In the genomic region with DNA sequence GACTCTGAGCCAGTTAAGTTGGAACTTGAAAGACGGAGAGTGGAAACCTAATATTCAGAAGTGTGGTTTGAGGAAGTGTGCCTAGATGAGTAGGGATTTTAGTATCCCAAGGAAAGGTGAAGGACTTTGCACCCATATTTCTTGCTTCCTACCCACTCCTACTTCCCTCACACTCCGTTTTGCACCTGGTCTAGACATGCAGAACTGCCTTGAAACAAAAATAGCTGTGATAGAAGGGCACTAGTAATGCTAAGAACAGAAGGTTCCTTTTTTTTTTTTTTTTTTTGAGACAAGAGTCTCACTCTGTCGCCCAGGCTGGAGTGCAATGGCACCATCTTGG, we compare ENCODE assay signal across 8 cellular contexts. TPM values are rescaled to one million over a fixed set of nuclear protein-coding genes. Genes with fewer than 3 reads are reported as not detected.
DNase-seq lines count a peak whose midpoint lies in the region; ATAC-seq, FAIRE-seq and TF ChIP-seq lines count a peak whose summit lies in the region.

No MANE protein-coding gene starts in this region.

- H3K36me3 ChIP-seq in GM12878 (ENCODE audit: control insufficient read depth in 2 of 2, insufficient read depth in 2 of 2, low read length in 1 of 2) (no peaks in the 10 kb centered on the region; a peak in 2 of 4 replicates), mucosa of rectum (ENCODE audit: control insufficient read depth in 2 of 2, insufficient read depth in 2 of 2, low read length in 2 of 2) (peaks cover 2 to 3% of the 10 kb centered on the region in 2 donors), thyroid gland (peaks cover 0 to under 1% of the 10 kb centered on the region in 2 donors)

- H2AFZ ChIP-seq in GM12878 (ENCODE audit: control insufficient read depth, low read depth, low read length): peak overlapping the region; percentile 62

- no peak for TF ChIP-seq CTCF in A549 (IDR thresholded peaks at IDR 0.05)
- no peak for TF ChIP-seq CTCF in HL-60 (IDR thresholded peaks at IDR 0.05; ENCODE audit: insufficient read depth, low read length)
- TF ChIP-seq CTCF in GM12878 (IDR thresholded peaks at IDR 0.05 in 2 of 3, conservative IDR thresholded peaks at IDR 0.05 in 1 of 3; ENCODE audit: control insufficient read depth in 2 of 3, extremely low read depth in 1 of 3, insufficient read depth in 1 of 3, low read depth in 3 of 3, low read length in 3 of 3): no peak
- TF ChIP-seq CTCF in thyroid gland (IDR thresholded peaks at IDR 0.05): no peak

- H3K4me2 ChIP-seq in A549 (peak overlapping the region; percentile 79), GM12878 (ENCODE audit: control insufficient read depth, insufficient read depth) (peak overlapping the region; percentile 39)

- no peak for ATAC-seq in A549
- no peak for ATAC-seq in GM12878
- ATAC-seq in GM18909 (IDR thresholded peaks at IDR 0.05; ENCODE audit: poor library complexity, unreplicated experiment): no peak

- TF ChIP-seq EP300 in A549 (IDR thresholded peaks at IDR 0.05): no peak
- no peak for TF ChIP-seq EP300 in GM12878 (IDR thresholded peaks at IDR 0.05; ENCODE audit: borderline replicate concordance in 1 of 2, control insufficient read depth in 1 of 2, low read depth in 2 of 2, low read length in 2 of 2)

- DNase-seq in A549 (ENCODE audit: low read depth in 1 of 2, low spot score in 1 of 2) (no peak), HL-60 (ENCODE audit: low read depth in 1 of 2, low spot score in 1 of 2) (no peak), GM12878 (ENCODE audit: low read depth, low spot score) (no peak), GM19240 (ENCODE audit: insufficient read length, low spot score) (no peak), medulla oblongata (ENCODE audit: extremely low spot score) (no peak), thyroid gland (no peak)

- in situ Hi-C loops in GM12878 (cut with MboI): no loop called here

- no TSS peak for BruUV-seq in GM12878 (replicated peaks; lab: Mats Ljungman, UMichigan)

- peaks cover 39% of the 10 kb centered on the region for H3K79me2 ChIP-seq in GM12878 (ENCODE audit: control insufficient read depth, insufficient read depth, low read length)

- RAD21 ChIA-PET in GM12878 (lab: Charles Lee; ENCODE audit: unreplicated experiment): interaction anchor here (0.6 to 4.6 kb wide), 12 partner anchors 10 to 790 kb away, joined by 3 to 35 read pairs (median 6); partner anchors contain the start of genes DDX23, FKBP11, WNT1 and WNT10B

- CTCF ChIA-PET in A549 (lab: Yijun Ruan, JAX) (interaction anchor here (1.4 to 77.5 kb wide), 3 partner anchors 4 to 55 kb away, joined by 4 to 2584 read pairs (median 2584); partner anchors contain the start of genes ARF3, DDN, FKBP11 and PRKAG1), GM12878 (lab: Yijun Ruan, JAX) (interaction anchor here (0.9 to 3.6 kb wide), 12 partner anchors 9 to 143 kb away, joined by 3 to 39 read pairs (median 6); partner anchors contain the start of genes FKBP11 and WNT1)

- H3K9ac ChIP-seq in GM12878 (ENCODE audit: control insufficient read depth, insufficient read depth, low read length): peak overlapping the region; percentile 15; the same call in 1 of the 2 replicates
- peak overlapping the region in 1 of 2 donors; percentile 61 for H3K9ac ChIP-seq in mucosa of rectum (ENCODE audit: low read depth in 1 of 2, low read length in 2 of 2)

- no peaks in the 10 kb centered on the region for H3K9me3 ChIP-seq in A549
- H3K9me3 ChIP-seq in GM12878 (replicated peaks; ENCODE audit: control insufficient read depth, insufficient read depth, low read length): no peaks in the 10 kb centered on the region
- H3K9me3 ChIP-seq in mucosa of rectum (ENCODE audit: control insufficient read depth in 2 of 2, low read length in 2 of 2): no peaks in the 10 kb centered on the region
- no peaks in the 10 kb centered on the region for H3K9me3 ChIP-seq in thyroid gland

- WGBS in A549 (ENCODE audit: missing lambda C conversion rate): 38% methylated on average over 3 of the region's 3 CpGs
- 3% methylated on average over 3 of the region's 3 CpGs for WGBS in GM12878 (ENCODE audit: insufficient coverage, insufficient replicate concordance, low lambda C conversion rate, missing lambda C conversion rate)
- WGBS in thyroid gland, 2 donors: 14 to 28% methylated on average over 3 of the region's 3 CpGs

- H4K20me1 ChIP-seq in GM12878 (ENCODE audit: control insufficient read depth, insufficient read depth): no peaks in the 10 kb centered on the region

- peaks cover 10% of the 10 kb centered on the region for H3K4me1 ChIP-seq in A549
- peaks cover 14% of the 10 kb centered on the region for H3K4me1 ChIP-seq in GM12878 (ENCODE audit: control insufficient read depth, insufficient read depth, low read length)
- peaks cover 4 to 15% of the 10 kb centered on the region in 2 donors for H3K4me1 ChIP-seq in mucosa of rectum (ENCODE audit: control insufficient read depth in 2 of 2, insufficient read depth in 2 of 2, low read length in 2 of 2)
- peaks cover 17 to 26% of the 10 kb centered on the region in 2 donors for H3K4me1 ChIP-seq in thyroid gland

- TF ChIP-seq POLR2A in A549 (IDR thresholded peaks at IDR 0.05; ENCODE audit: low read length) (no peak), GM12878 (IDR thresholded peaks at IDR 0.05; ENCODE audit: low read depth, low read length) (no peak), thyroid gland (IDR thresholded peaks at IDR 0.05) (no peak)

- H3K27ac ChIP-seq in A549: peak overlapping the region; percentile 95
- peak overlapping the region; percentile 86 for H3K27ac ChIP-seq in HL-60 (replicated peaks)
- no peak overlapping the region for H3K27ac ChIP-seq in GM12878 (ENCODE audit: control insufficient read depth, insufficient read depth)
- H3K27ac ChIP-seq in mucosa of rectum (ENCODE audit: low read depth in 2 of 2, low read length in 2 of 2): peak overlapping the region; percentile 83 to 89
- no peak overlapping the region for H3K27ac ChIP-seq in thyroid gland

- no peaks in the 10 kb centered on the region for H3K27me3 ChIP-seq in HL-60 (ENCODE audit: insufficient read depth, poor library complexity, severe bottlenecking)
- no peaks in the 10 kb centered on the region; a peak in 1 of 4 replicates for H3K27me3 ChIP-seq in GM12878 (replicated peaks in 1 of 2; ENCODE audit: control insufficient read depth in 2 of 2, insufficient read depth in 2 of 2, low read length in 1 of 2)
- H3K27me3 ChIP-seq in mucosa of rectum (ENCODE audit: control insufficient read depth in 2 of 2, insufficient read depth in 2 of 2, low read length in 2 of 2): no peaks in the 10 kb centered on the region
- no peaks in the 10 kb centered on the region for H3K27me3 ChIP-seq in thyroid gland

- SMC1A ChIA-PET in GM12878 (lab: Charles Lee; ENCODE audit: uncharacterized antibody, unreplicated experiment): interaction anchor here (0.6 to 3.7 kb wide), 13 partner anchors 8 to 1968 kb away, joined by 3 to 18 read pairs (median 4); partner anchors contain the start of gene RND1

- POLR2A ChIA-PET in A549 (lab: Yijun Ruan, JAX) (interaction anchor here (0.6 to 1.6 kb wide), 8 partner anchors 10 to 408 kb away, joined by 3 to 10 read pairs (median 4); partner anchors contain the start of genes DDX23, FKBP11 and RND1), GM12878 (lab: Charles Lee) (interaction anchor here (0.6 to 8.1 kb wide), 7 partner anchors 10 to 295 kb away, joined by 3 to 86 read pairs (median 5); partner anchors contain the start of genes WNT1 and WNT10B)

- intact Hi-C loops in GM12878 (cut with micrococcal nuclease; ENCODE audit: unreplicated experiment) (no loop called here), thyroid gland (cut with DNase I) (no loop called here)

- TF ChIP-seq RAD21 in A549 (conservative IDR thresholded peaks at IDR 0.05 in 1 of 2, IDR thresholded peaks at IDR 0.05 in 1 of 2) (no peak), GM12878 (IDR thresholded peaks at IDR 0.05; ENCODE audit: insufficient read depth, low read depth, low read length) (no peak)

- FAIRE-seq in A549 (lab: Jason Lieb, UNC) (no peak), GM12878 (lab: Jason Lieb, UNC) (no peak)

- H3K4me3 ChIP-seq in A549 (peak overlapping the region; percentile 79), HL-60 (replicated peaks; ENCODE audit: insufficient read depth, low read length) (peak overlapping the region; percentile 95), GM12878 (peak overlapping the region; percentile 95), mucosa of rectum (ENCODE audit: low read length in 2 of 2) (peak overlapping the region; percentile 92 to 98), thyroid gland (replicated peaks in 1 of 3) (no peak overlapping the region)

RNA-seq across cellular contexts. Expression of gene ARF3, which starts 0.7 kb away (rescaled TPM):
- polyA plus RNA-seq in A549 (2011; rRNA removed): 281 and 287 TPM in 2 replicates
- 232 and 234 TPM in 2 replicates for polyA plus RNA-seq in A549 (2012; cell fraction: cytosol; rRNA removed)
- 162 and 182 TPM in 2 replicates for polyA plus RNA-seq in A549 (2012; cell fraction: nucleus; rRNA removed)
- 133 to 138 TPM (median 138 TPM) in 3 replicates for polyA plus RNA-seq in A549 (2017; fragmentation: RNase III; extraction: RNeasy Plus Mini Kit Qiagen cat#74134 plus additional on column Dnase treatment)
- 136 and 144 TPM in 2 replicates for polyA minus RNA-seq in A549 (2011; rRNA and poly(A)+ RNA removed)
- 43.5 and 44.5 TPM in 2 replicates for total RNA-seq in GM12878 (2013; cell fraction: nucleolus; rRNA removed)
- total RNA-seq in GM12878 (2014; rRNA removed): 59.2 and 60.3 TPM in 2 replicates
- total RNA-seq in GM12878 (2014; rRNA removed; fragmentation: Illumina TruSeq; extraction: Trizol): 50.3 and 50.4 TPM in 2 replicates
- total RNA-seq in GM12878 (2021): 163 and 169 TPM in 2 replicates
- polyA plus RNA-seq in GM12878 (2011; ENCODE audit: low read depth): 52.8 TPM
- polyA plus RNA-seq in GM12878 (2011; rRNA removed): 222 and 263 TPM in 2 replicates
- 280 and 304 TPM in 2 replicates for polyA plus RNA-seq in GM12878 (2011; cell fraction: cytosol; rRNA removed)
- 114 and 134 TPM in 2 replicates for polyA plus RNA-seq in GM12878 (2011; cell fraction: nucleus; rRNA removed)
- polyA plus RNA-seq in GM12878 (2012): 81.3 and 83.4 TPM in 2 replicates
- polyA plus RNA-seq in GM12878 (2014; fragmentation: Illumina TruSeq; extraction: Trizol): 93.4 and 95.4 TPM in 2 replicates
- polyA plus RNA-seq in GM12878 (2014; fragmentation: Nextera tagmentation; extraction: Ambion mirVana): 10 to 100 TPM in 1 of 2 experiments, 1 to 10 TPM in 1; 8.7 to 13.2 TPM
- polyA plus RNA-seq in GM12878 (2014; rRNA removed): 85.6 and 94.5 TPM in 2 replicates
- polyA plus RNA-seq in GM12878 (2016; fragmentation: Nextera tagmentation; extraction: Ambion mirVana): 10 to 100 TPM; 67.2 to 81.5 TPM
- 138 and 178 TPM in 2 replicates for polyA minus RNA-seq in GM12878 (2011; rRNA and poly(A)+ RNA removed)
- polyA minus RNA-seq in GM12878 (2011; cell fraction: cytosol; rRNA and poly(A)+ RNA removed): 35.9 and 43.8 TPM in 2 replicates
- polyA minus RNA-seq in GM12878 (2011; cell fraction: nucleus; rRNA and poly(A)+ RNA removed): 16.8 and 38.7 TPM in 2 replicates
- total RNA-seq in thyroid gland: 100 to 1,000 TPM in 3 of 4 donors, 10 to 100 TPM in 1; 92.7 to 177 (median 136) TPM

RNA-seq across cellular contexts. Expression of gene WNT10B, which starts 13.5 kb away (rescaled TPM):
- polyA plus RNA-seq in A549 (2011; rRNA removed): 1.8 and 2.0 TPM in 2 replicates
- 3.0 and 3.5 TPM in 2 replicates for polyA plus RNA-seq in A549 (2012; cell fraction: cytosol; rRNA removed)
- polyA plus RNA-seq in A549 (2012; cell fraction: nucleus; rRNA removed): 4.2 and 4.5 TPM in 2 replicates
- polyA plus RNA-seq in A549 (2017; fragmentation: RNase III; extraction: RNeasy Plus Mini Kit Qiagen cat#74134 plus additional on column Dnase treatment): 1.5 to 1.9 TPM (median 1.7 TPM) in 3 replicates
- 1.0 and 1.8 TPM in 2 replicates for polyA minus RNA-seq in A549 (2011; rRNA and poly(A)+ RNA removed)
- 2.5 and 2.8 TPM in 2 replicates for total RNA-seq in GM12878 (2013; cell fraction: nucleolus; rRNA removed)
- total RNA-seq in GM12878 (2014; rRNA removed): 0.27 and 0.45 TPM in 2 replicates
- total RNA-seq in GM12878 (2014; rRNA removed; fragmentation: Illumina TruSeq; extraction: Trizol): 0.27 and 0.37 TPM in 2 replicates
- 0.61 and 0.95 TPM in 2 replicates for total RNA-seq in GM12878 (2021)
- polyA plus RNA-seq in GM12878 (2011; ENCODE audit: low read depth): not detected
- polyA plus RNA-seq in GM12878 (2011; rRNA removed): 1.1 and 1.5 TPM in 2 replicates
- 1.5 and 1.9 TPM in 2 replicates for polyA plus RNA-seq in GM12878 (2011; cell fraction: cytosol; rRNA removed)
- 3.3 and 5.2 TPM in 2 replicates for polyA plus RNA-seq in GM12878 (2011; cell fraction: nucleus; rRNA removed)
- 0.10 and 0.19 TPM in 2 replicates for polyA plus RNA-seq in GM12878 (2012)
- polyA plus RNA-seq in GM12878 (2014; fragmentation: Illumina TruSeq; extraction: Trizol): 0.16 and 0.22 TPM in 2 replicates
- under 1 TPM; 0.09 to 0.10 TPM for polyA plus RNA-seq in GM12878 (2014; fragmentation: Nextera tagmentation; extraction: Ambion mirVana)
- polyA plus RNA-seq in GM12878 (2014; rRNA removed): 0.70 and 0.73 TPM in 2 replicates
- polyA plus RNA-seq in GM12878 (2016; fragmentation: Nextera tagmentation; extraction: Ambion mirVana): under 1 TPM; 0.21 to 0.46 TPM
- 0.66 and 0.98 TPM in 2 replicates for polyA minus RNA-seq in GM12878 (2011; rRNA and poly(A)+ RNA removed)
- 1.3 TPM in 1 of 2 replicates, not detected in the other for polyA minus RNA-seq in GM12878 (2011; cell fraction: cytosol; rRNA and poly(A)+ RNA removed)
- polyA minus RNA-seq in GM12878 (2011; cell fraction: nucleus; rRNA and poly(A)+ RNA removed): 1.6 and 1.8 TPM in 2 replicates
- total RNA-seq in thyroid gland: 1 to 10 TPM in 1 of 4 donors, under 1 TPM in 2, not detected in 1; 0.54 to 1.7 (median 0.59) TPM

RNA-seq across cellular contexts. Expression of gene WNT1, which starts 20.1 kb away (rescaled TPM):
- not detected in 2 replicates for polyA plus RNA-seq in A549 (2011; rRNA removed)
- 0.03 TPM in 1 of 2 replicates, not detected in the other for polyA plus RNA-seq in A549 (2012; cell fraction: cytosol; rRNA removed)
- 0.06 TPM in 1 of 2 replicates, not detected in the other for polyA plus RNA-seq in A549 (2012; cell fraction: nucleus; rRNA removed)
- polyA plus RNA-seq in A549 (2017; fragmentation: RNase III; extraction: RNeasy Plus Mini Kit Qiagen cat#74134 plus additional on column Dnase treatment): not detected in 3 replicates
- not detected in 2 replicates for polyA minus RNA-seq in A549 (2011; rRNA and poly(A)+ RNA removed)
- not detected in 2 replicates for total RNA-seq in GM12878 (2013; cell fraction: nucleolus; rRNA removed)
- total RNA-seq in GM12878 (2014; rRNA removed): not detected in 2 replicates
- not detected in 2 replicates for total RNA-seq in GM12878 (2014; rRNA removed; fragmentation: Illumina TruSeq; extraction: Trizol)
- total RNA-seq in GM12878 (2021): not detected in 2 replicates
- polyA plus RNA-seq in GM12878 (2011; ENCODE audit: low read depth): not detected
- polyA plus RNA-seq in GM12878 (2011; rRNA removed): not detected in 2 replicates
- 0.13 TPM in 1 of 2 replicates, not detected in the other for polyA plus RNA-seq in GM12878 (2011; cell fraction: cytosol; rRNA removed)
- 0.12 and 0.37 TPM in 2 replicates for polyA plus RNA-seq in GM12878 (2011; cell fraction: nucleus; rRNA removed)
- polyA plus RNA-seq in GM12878 (2012): not detected in 2 replicates
- polyA plus RNA-seq in GM12878 (2014; fragmentation: Illumina TruSeq; extraction: Trizol): not detected in 2 replicates
- not detected for polyA plus RNA-seq in GM12878 (2014; fragmentation: Nextera tagmentation; extraction: Ambion mirVana)
- polyA plus RNA-seq in GM12878 (2014; rRNA removed): not detected in 2 replicates
- not detected for polyA plus RNA-seq in GM12878 (2016; fragmentation: Nextera tagmentation; extraction: Ambion mirVana)
- polyA minus RNA-seq in GM12878 (2011; rRNA and poly(A)+ RNA removed): not detected in 2 replicates
- polyA minus RNA-seq in GM12878 (2011; cell fraction: cytosol; rRNA and poly(A)+ RNA removed): not detected in 2 replicates
- not detected in 2 replicates for polyA minus RNA-seq in GM12878 (2011; cell fraction: nucleus; rRNA and poly(A)+ RNA removed)
- not detected for total RNA-seq in thyroid gland

RNA-seq across cellular contexts. Expression of gene FKBP11, which starts 32.7 kb away (rescaled TPM):
- 50.9 and 61.9 TPM in 2 replicates for polyA plus RNA-seq in A549 (2011; rRNA removed)
- polyA plus RNA-seq in A549 (2012; cell fraction: cytosol; rRNA removed): 39.7 and 47.3 TPM in 2 replicates
- 107 and 122 TPM in 2 replicates for polyA plus RNA-seq in A549 (2012; cell fraction: nucleus; rRNA removed)
- 41.2 to 45.5 TPM (median 42.2 TPM) in 3 replicates for polyA plus RNA-seq in A549 (2017; fragmentation: RNase III; extraction: RNeasy Plus Mini Kit Qiagen cat#74134 plus additional on column Dnase treatment)
- 38.4 and 39.2 TPM in 2 replicates for polyA minus RNA-seq in A549 (2011; rRNA and poly(A)+ RNA removed)
- 29.3 and 32.5 TPM in 2 replicates for total RNA-seq in GM12878 (2013; cell fraction: nucleolus; rRNA removed)
- total RNA-seq in GM12878 (2014; rRNA removed): 29.5 and 34.8 TPM in 2 replicates
- 40.6 and 43.1 TPM in 2 replicates for total RNA-seq in GM12878 (2014; rRNA removed; fragmentation: Illumina TruSeq; extraction: Trizol)
- 58.2 and 59.4 TPM in 2 replicates for total RNA-seq in GM12878 (2021)
- polyA plus RNA-seq in GM12878 (2011; ENCODE audit: low read depth): 47.4 TPM
- 16.5 and 25.0 TPM in 2 replicates for polyA plus RNA-seq in GM12878 (2011; rRNA removed)
- polyA plus RNA-seq in GM12878 (2011; cell fraction: cytosol; rRNA removed): 25.5 and 28.3 TPM in 2 replicates
- polyA plus RNA-seq in GM12878 (2011; cell fraction: nucleus; rRNA removed): 31.3 and 38.7 TPM in 2 replicates
- 73.3 and 77.9 TPM in 2 replicates for polyA plus RNA-seq in GM12878 (2012)
- polyA plus RNA-seq in GM12878 (2014; fragmentation: Illumina TruSeq; extraction: Trizol): 47.3 and 56.3 TPM in 2 replicates
- 10 to 100 TPM; 55.2 to 83.4 TPM for polyA plus RNA-seq in GM12878 (2014; fragmentation: Nextera tagmentation; extraction: Ambion mirVana)
- polyA plus RNA-seq in GM12878 (2014; rRNA removed): 56.8 and 67.1 TPM in 2 replicates
- polyA plus RNA-seq in GM12878 (2016; fragmentation: Nextera tagmentation; extraction: Ambion mirVana): 100 to 1,000 TPM; 133 to 135 TPM
- 16.8 and 17.3 TPM in 2 replicates for polyA minus RNA-seq in GM12878 (2011; rRNA and poly(A)+ RNA removed)
- 6.3 and 9.6 TPM in 2 replicates for polyA minus RNA-seq in GM12878 (2011; cell fraction: cytosol; rRNA and poly(A)+ RNA removed)
- 9.2 and 15.6 TPM in 2 replicates for polyA minus RNA-seq in GM12878 (2011; cell fraction: nucleus; rRNA and poly(A)+ RNA removed)
- total RNA-seq in thyroid gland: 10 to 100 TPM in 3 of 4 donors, 1 to 10 TPM in 1; 9.0 to 20.1 (median 16.5) TPM

RNA-seq across cellular contexts. Expression of gene DDN, which starts 41.2 kb away (rescaled TPM):
- polyA plus RNA-seq in A549 (2011; rRNA removed) (0.12 TPM in 2 replicates), A549 (2017; fragmentation: RNase III; extraction: RNeasy Plus Mini Kit Qiagen cat#74134 plus additional on column Dnase treatment) (0.34 to 0.50 TPM (median 0.38 TPM) in 3 replicates), GM12878 (2011; rRNA removed) (1.5 and 2.0 TPM in 2 replicates), GM12878 (2014; fragmentation: Illumina TruSeq; extraction: Trizol) (3.0 and 6.1 TPM in 2 replicates), GM12878 (2014; fragmentation: Nextera tagmentation; extraction: Ambion mirVana) (under 1 TPM; 0.10 to 0.22 TPM), GM12878 (2014; rRNA removed) (7.4 and 10.1 TPM in 2 replicates), GM12878 (2016; fragmentation: Nextera tagmentation; extraction: Ambion mirVana) (1 to 10 TPM in 1 of 2 experiments, under 1 TPM in 1; 0.70 to 1.0 TPM)
- 0.16 and 0.25 TPM in 2 replicates for polyA plus RNA-seq in A549 (2012; cell fraction: cytosol; rRNA removed)
- polyA plus RNA-seq in A549 (2012; cell fraction: nucleus; rRNA removed): 0.52 and 0.54 TPM in 2 replicates
- polyA minus RNA-seq in A549 (2011; rRNA and poly(A)+ RNA removed): 0.08 and 0.19 TPM in 2 replicates
- total RNA-seq in GM12878 (2013; cell fraction: nucleolus; rRNA removed): 3.6 and 4.6 TPM in 2 replicates
- total RNA-seq in GM12878 (2014; rRNA removed) (9.6 and 11.4 TPM in 2 replicates), GM12878 (2014; rRNA removed; fragmentation: Illumina TruSeq; extraction: Trizol) (5.1 and 5.5 TPM in 2 replicates), GM12878 (2021) (11.5 and 13.4 TPM in 2 replicates), thyroid gland (under 1 TPM in 2 of 4 donors, not detected in 2; 0.11 to 0.13 TPM)
- polyA plus RNA-seq in GM12878 (2011; ENCODE audit: low read depth): 1.5 TPM
- 2.1 and 2.6 TPM in 2 replicates for polyA plus RNA-seq in GM12878 (2011; cell fraction: cytosol; rRNA removed)
- 4.1 and 5.1 TPM in 2 replicates for polyA plus RNA-seq in GM12878 (2011; cell fraction: nucleus; rRNA removed)
- polyA plus RNA-seq in GM12878 (2012): 2.3 and 2.7 TPM in 2 replicates
- 1.5 and 2.7 TPM in 2 replicates for polyA minus RNA-seq in GM12878 (2011; rRNA and poly(A)+ RNA removed)
- 1.3 and 1.5 TPM in 2 replicates for polyA minus RNA-seq in GM12878 (2011; cell fraction: cytosol; rRNA and poly(A)+ RNA removed)
- polyA minus RNA-seq in GM12878 (2011; cell fraction: nucleus; rRNA and poly(A)+ RNA removed): 1.7 and 2.6 TPM in 2 replicates

Comparison
In these comparisons a context has a peak if more than half of its experiments do, and no peak if none do; other contexts are left out.
1. H3K27ac ChIP-seq: peak in A549 (2 of 2), HL-60 (single experiment) and mucosa of rectum (2 of 2); none in GM12878 (single experiment) and thyroid gland (0 of 3).
2. H3K4me3 ChIP-seq: peak in A549 (single experiment), HL-60 (single experiment), GM12878 (single experiment) and mucosa of rectum (2 of 2); none in thyroid gland (0 of 3).